Comparison of ENCODE assay signal across 1 cellular context in the genomic region with DNA sequence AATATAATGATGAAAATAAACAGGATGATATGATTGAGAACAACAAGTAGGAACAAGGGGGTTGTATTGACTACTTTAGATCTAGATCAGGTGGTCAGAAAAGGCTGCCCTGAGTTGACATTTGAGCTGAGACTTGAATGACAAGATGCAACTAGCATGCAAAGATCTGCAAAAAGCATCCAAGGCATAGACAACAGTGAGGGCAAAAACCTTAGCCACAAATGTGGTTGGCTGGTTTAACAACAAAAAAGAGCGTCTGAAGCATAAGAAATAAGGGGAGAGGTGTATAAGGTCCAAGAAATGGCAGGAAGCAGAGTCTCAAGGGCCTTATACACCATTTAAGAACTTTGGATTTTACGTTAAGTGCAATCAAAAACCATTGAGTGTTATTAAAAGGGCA.
TF ChIP-seq lines count a peak whose summit lies in the region.

No MANE protein-coding gene starts in this region.

TF ChIP-seq in neural cell, 6 proteins besides CTCF, POLR2A, EP300 and RAD21:
- TF ChIP-seq EZH2 (IDR thresholded peaks at IDR 0.05; ENCODE audit: borderline replicate concordance, insufficient read depth, low read length, poor library complexity, severe bottlenecking) (no peak), POLR2AphosphoS5 (IDR thresholded peaks at IDR 0.05) (no peak), TAF1 (IDR thresholded peaks at IDR 0.05; ENCODE audit: low read depth) (no peak), SMC3 (conservative IDR thresholded peaks at IDR 0.05; ENCODE audit: poor library complexity) (no peak), MXI1 (conservative IDR thresholded peaks at IDR 0.05; ENCODE audit: poor library complexity, severe bottlenecking) (no peak)
- TF ChIP-seq, protein P1, sequence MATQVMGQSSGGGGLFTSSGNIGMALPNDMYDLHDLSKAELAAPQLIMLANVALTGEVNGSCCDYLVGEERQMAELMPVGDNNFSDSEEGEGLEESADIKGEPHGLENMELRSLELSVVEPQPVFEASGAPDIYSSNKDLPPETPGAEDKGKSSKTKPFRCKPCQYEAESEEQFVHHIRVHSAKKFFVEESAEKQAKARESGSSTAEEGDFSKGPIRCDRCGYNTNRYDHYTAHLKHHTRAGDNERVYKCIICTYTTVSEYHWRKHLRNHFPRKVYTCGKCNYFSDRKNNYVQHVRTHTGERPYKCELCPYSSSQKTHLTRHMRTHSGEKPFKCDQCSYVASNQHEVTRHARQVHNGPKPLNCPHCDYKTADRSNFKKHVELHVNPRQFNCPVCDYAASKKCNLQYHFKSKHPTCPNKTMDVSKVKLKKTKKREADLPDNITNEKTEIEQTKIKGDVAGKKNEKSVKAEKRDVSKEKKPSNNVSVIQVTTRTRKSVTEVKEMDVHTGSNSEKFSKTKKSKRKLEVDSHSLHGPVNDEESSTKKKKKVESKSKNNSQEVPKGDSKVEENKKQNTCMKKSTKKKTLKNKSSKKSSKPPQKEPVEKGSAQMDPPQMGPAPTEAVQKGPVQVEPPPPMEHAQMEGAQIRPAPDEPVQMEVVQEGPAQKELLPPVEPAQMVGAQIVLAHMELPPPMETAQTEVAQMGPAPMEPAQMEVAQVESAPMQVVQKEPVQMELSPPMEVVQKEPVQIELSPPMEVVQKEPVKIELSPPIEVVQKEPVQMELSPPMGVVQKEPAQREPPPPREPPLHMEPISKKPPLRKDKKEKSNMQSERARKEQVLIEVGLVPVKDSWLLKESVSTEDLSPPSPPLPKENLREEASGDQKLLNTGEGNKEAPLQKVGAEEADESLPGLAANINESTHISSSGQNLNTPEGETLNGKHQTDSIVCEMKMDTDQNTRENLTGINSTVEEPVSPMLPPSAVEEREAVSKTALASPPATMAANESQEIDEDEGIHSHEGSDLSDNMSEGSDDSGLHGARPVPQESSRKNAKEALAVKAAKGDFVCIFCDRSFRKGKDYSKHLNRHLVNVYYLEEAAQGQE (IDR thresholded peaks at IDR 0.05; ENCODE audit: borderline replicate concordance) = no peak
TF ChIP-seq in neural cell: peak in this region for 0.
